11 cellular contexts compared by ENCODE assay signal in genomic region chr12:51907864-51908425, GRCh38. TPM values are rescaled to one million over a fixed set of nuclear protein-coding genes. Genes with fewer than 3 reads are reported as not detected.
A peak's percentile ranks its signal among the peaks of the same experiment; 100 is the strongest.
DNase-seq lines count a peak whose midpoint lies in the region; ATAC-seq, FAIRE-seq and TF ChIP-seq lines count a peak whose summit lies in the region.
"Had no signal": no experiment of that assay in that cellular context is flagged by ENCODE, and none has a peak within 500 bp of the region (broad histone marks: within the 10 kb centered on the region; RNA-seq: fewer than 3 reads in every experiment).

No MANE protein-coding gene starts in this region.

- H3K9me3 ChIP-seq in astrocyte (ENCODE audit: insufficient read depth, low read depth, low read length) = no peaks in the 10 kb centered on the region
- H3K9me3 ChIP-seq in right atrium auricular region = no peaks in the 10 kb centered on the region
- no peaks in the 10 kb centered on the region for H3K9me3 ChIP-seq in parathyroid adenoma (ENCODE audit: control insufficient read depth, low read length)

- H3K27ac Mint-ChIP-seq in astrocyte (ENCODE audit: unreplicated experiment) (no peak overlapping the region), osteocyte (ENCODE audit: unreplicated experiment) (no peak overlapping the region)
- no peak overlapping the region for H3K27ac Mint-ChIP-seq in activated T-cell treated with anti-CD3 and anti-CD28 coated beads, Interleukin-2, amount 50 U/mL, for 24 hours
- H3K27ac Mint-ChIP-seq: progenitor cell of endocrine pancreas had no signal

- H3K4me2 ChIP-seq in astrocyte (ENCODE audit: low read length) (peak overlapping the region; percentile 89), parathyroid adenoma (ENCODE audit: low read length) (peak overlapping the region; percentile 63)

- H2AFZ ChIP-seq in astrocyte (ENCODE audit: low read depth, low read length) (peak overlapping the region; percentile 78), parathyroid adenoma (peak overlapping the region; percentile 31)

- FAIRE-seq in astrocyte (lab: Jason Lieb, UNC) = no peak
- FAIRE-seq: TTC549 had no signal

- H3K9ac ChIP-seq in astrocyte (ENCODE audit: low read length) = peak overlapping the region; percentile 64
- H3K9ac ChIP-seq in parathyroid adenoma = no peak overlapping the region

- no peaks in the 10 kb centered on the region for H4K20me1 ChIP-seq in astrocyte (ENCODE audit: insufficient read depth, low read length)
- H4K20me1 ChIP-seq: BLaER1 treated with 17β-estradiol and CSF1 and Interleukin-3, amounts not matched to agents 10 nM and 100 nM had no signal

- no peak for DNase-seq in AG09309 (ENCODE audit: low read depth)
- DNase-seq in astrocyte (ENCODE audit: low read depth) = no peak
- DNase-seq in right atrium auricular region (ENCODE audit: low spot score) = no peak
- DNase-seq in osteocyte (ENCODE audit: extremely low spot score, unreplicated experiment) = no peak
- DNase-seq in NCI-H774 (lab: John Stamatoyannopoulos, UW) = no peak
- DNase-seq in activated T-cell treated with anti-CD3 and anti-CD28 coated beads, Interleukin-2, amount 50 U/mL, for 24 hours = no peak

- no peaks in the 10 kb centered on the region for H3K36me3 Mint-ChIP-seq in astrocyte (ENCODE audit: low read depth, unreplicated experiment)
- no peaks in the 10 kb centered on the region for H3K36me3 Mint-ChIP-seq in osteocyte (ENCODE audit: unreplicated experiment)
- no peaks in the 10 kb centered on the region for H3K36me3 Mint-ChIP-seq in activated T-cell treated with anti-CD3 and anti-CD28 coated beads, Interleukin-2, amount 50 U/mL, for 24 hours (ENCODE audit: low read depth)

- H3K27me3 Mint-ChIP-seq in astrocyte (ENCODE audit: low read depth, unreplicated experiment) (peaks cover 47% of the 10 kb centered on the region), osteocyte (ENCODE audit: unreplicated experiment) (no peaks in the 10 kb centered on the region)
- H3K27me3 Mint-ChIP-seq in activated T-cell treated with anti-CD3 and anti-CD28 coated beads, Interleukin-2, amount 50 U/mL, for 24 hours = peaks cover 29% of the 10 kb centered on the region

- no peaks in the 10 kb centered on the region for H3K27me3 ChIP-seq in astrocyte (ENCODE audit: insufficient read depth, low read length)
- H3K27me3 ChIP-seq in right atrium auricular region = no peaks in the 10 kb centered on the region
- H3K27me3 ChIP-seq in parathyroid adenoma (ENCODE audit: control insufficient read depth, insufficient read depth, low read length) = no peaks in the 10 kb centered on the region

- no peaks in the 10 kb centered on the region for H3K79me2 ChIP-seq in astrocyte (ENCODE audit: insufficient read depth, low read length)
- peaks cover 10% of the 10 kb centered on the region for H3K79me2 ChIP-seq in parathyroid adenoma

- H3K36me3 ChIP-seq in astrocyte (ENCODE audit: insufficient read depth, low read length) = no peaks in the 10 kb centered on the region
- no peaks in the 10 kb centered on the region for H3K36me3 ChIP-seq in right atrium auricular region
- H3K36me3 ChIP-seq in parathyroid adenoma (ENCODE audit: control insufficient read depth, insufficient read depth, low read length) = no peaks in the 10 kb centered on the region
- H3K36me3 ChIP-seq: BLaER1 treated with 17β-estradiol and CSF1 and Interleukin-3, amounts not matched to agents 10 nM and 100 nM had no signal

- H3K4me1 Mint-ChIP-seq in astrocyte (ENCODE audit: low read depth, unreplicated experiment) = peaks cover 15% of the 10 kb centered on the region
- H3K4me1 Mint-ChIP-seq in osteocyte (ENCODE audit: unreplicated experiment) = peaks cover 12% of the 10 kb centered on the region
- no peaks in the 10 kb centered on the region for H3K4me1 Mint-ChIP-seq in activated T-cell treated with anti-CD3 and anti-CD28 coated beads, Interleukin-2, amount 50 U/mL, for 24 hours (ENCODE audit: low read depth)

- TF ChIP-seq CTCF in AG09309 (IDR thresholded peaks at IDR 0.05; ENCODE audit: control insufficient read depth, insufficient read depth, low read depth, low read length, missing control alignments) (no peak), astrocyte (IDR thresholded peaks at IDR 0.05; ENCODE audit: insufficient read depth, low read depth, low read length) (no peak), right atrium auricular region (IDR thresholded peaks at IDR 0.05) (no peak), parathyroid adenoma (IDR thresholded peaks at IDR 0.05) (no peak), osteocyte (IDR thresholded peaks at IDR 0.05) (no peak)

- H3K4me3 Mint-ChIP-seq in astrocyte (ENCODE audit: unreplicated experiment) (peak overlapping the region; percentile 41), osteocyte (ENCODE audit: unreplicated experiment) (no peak overlapping the region)
- H3K4me3 Mint-ChIP-seq in activated T-cell treated with anti-CD3 and anti-CD28 coated beads, Interleukin-2, amount 50 U/mL, for 24 hours = no peak overlapping the region

- H3K4me1 ChIP-seq in astrocyte (ENCODE audit: insufficient read depth, low read length) = peaks cover 5% of the 10 kb centered on the region
- peaks cover 0 to 73% of the 10 kb centered on the region in 2 donors for H3K4me1 ChIP-seq in right atrium auricular region
- peaks cover 54% of the 10 kb centered on the region for H3K4me1 ChIP-seq in parathyroid adenoma

- H3K9me3 Mint-ChIP-seq in astrocyte (ENCODE audit: unreplicated experiment) (peaks cover 2% of the 10 kb centered on the region), osteocyte (ENCODE audit: unreplicated experiment) (no peaks in the 10 kb centered on the region)
- H3K9me3 Mint-ChIP-seq in activated T-cell treated with anti-CD3 and anti-CD28 coated beads, Interleukin-2, amount 50 U/mL, for 24 hours = no peaks in the 10 kb centered on the region

- H3K27ac ChIP-seq in astrocyte (ENCODE audit: low read depth, low read length) (no peak overlapping the region), right atrium auricular region (peak overlapping the region; percentile 82 to 90), parathyroid adenoma (peak overlapping the region; percentile 67)

- H3K4me3 ChIP-seq in AG09309 (ENCODE audit: control insufficient read depth, low read depth, low read length) = peak overlapping the region; percentile 51
- H3K4me3 ChIP-seq in astrocyte (ENCODE audit: insufficient read depth, low read depth, low read length) = peak overlapping the region; percentile 64
- peak overlapping the region; percentile 46 to 61 for H3K4me3 ChIP-seq in right atrium auricular region
- peak overlapping the region; percentile 58 for H3K4me3 ChIP-seq in parathyroid adenoma (ENCODE audit: low read depth, low read length)
- H3K4me3 ChIP-seq: BLaER1 treated with 17β-estradiol and CSF1 and Interleukin-3, amounts not matched to agents 10 nM and 100 nM had no signal

- ATAC-seq in HG03520 (IDR thresholded peaks at IDR 0.05; ENCODE audit: unreplicated experiment) = no peak

RNA-seq across cellular contexts. Expression of gene ACVRL1, which starts 0.6 kb away (rescaled TPM):
- total RNA-seq in astrocyte = 0.95 and 1.3 TPM in 2 replicates
- total RNA-seq in right atrium auricular region = 10 to 100 TPM; 48.1 to 57.5 TPM
- not detected in 2 replicates for total RNA-seq in osteocyte
- total RNA-seq: progenitor cell of endocrine pancreas had no signal

RNA-seq across cellular contexts. Expression of gene ANKRD33, which starts 20.0 kb away (rescaled TPM):
- total RNA-seq in astrocyte (not detected in 2 replicates), right atrium auricular region (not detected), osteocyte (not detected in 2 replicates)

RNA-seq across cellular contexts. Expression of gene ACVR1B, which starts 43.6 kb away (rescaled TPM):
- total RNA-seq in astrocyte = 13.8 and 15.4 TPM in 2 replicates
- 10 to 100 TPM in 1 of 2 donors, 1 to 10 TPM in 1; 8.2 to 12.5 TPM for total RNA-seq in right atrium auricular region
- 15.2 and 15.8 TPM in 2 replicates for total RNA-seq in osteocyte

RNA-seq across cellular contexts. Expression of gene FIGNL2, which starts 59.4 kb away (rescaled TPM):
- total RNA-seq in astrocyte = 5.0 and 6.7 TPM in 2 replicates
- total RNA-seq in right atrium auricular region = under 1 TPM; 0.19 to 0.24 TPM
- 0.08 TPM in 2 replicates for total RNA-seq in osteocyte

Comparison
In these comparisons a context has a peak if more than half of its experiments do, and no peak if none do; other contexts are left out.
1. RNA of gene ACVRL1, which starts 0.6 kb away (total RNA-seq): 48.1 to 57.5 TPM in right atrium auricular region; 0.95 to 1.3 TPM in astrocyte and not detected in osteocyte; every median in the first group is over 10 times any median in the second.
2. Peak in every context shown above with its lines, with median percentiles within 50 percentile points of each other: H3K4me3 ChIP-seq.